ENCODE assay signal across 25 cellular contexts in the genomic region with DNA sequence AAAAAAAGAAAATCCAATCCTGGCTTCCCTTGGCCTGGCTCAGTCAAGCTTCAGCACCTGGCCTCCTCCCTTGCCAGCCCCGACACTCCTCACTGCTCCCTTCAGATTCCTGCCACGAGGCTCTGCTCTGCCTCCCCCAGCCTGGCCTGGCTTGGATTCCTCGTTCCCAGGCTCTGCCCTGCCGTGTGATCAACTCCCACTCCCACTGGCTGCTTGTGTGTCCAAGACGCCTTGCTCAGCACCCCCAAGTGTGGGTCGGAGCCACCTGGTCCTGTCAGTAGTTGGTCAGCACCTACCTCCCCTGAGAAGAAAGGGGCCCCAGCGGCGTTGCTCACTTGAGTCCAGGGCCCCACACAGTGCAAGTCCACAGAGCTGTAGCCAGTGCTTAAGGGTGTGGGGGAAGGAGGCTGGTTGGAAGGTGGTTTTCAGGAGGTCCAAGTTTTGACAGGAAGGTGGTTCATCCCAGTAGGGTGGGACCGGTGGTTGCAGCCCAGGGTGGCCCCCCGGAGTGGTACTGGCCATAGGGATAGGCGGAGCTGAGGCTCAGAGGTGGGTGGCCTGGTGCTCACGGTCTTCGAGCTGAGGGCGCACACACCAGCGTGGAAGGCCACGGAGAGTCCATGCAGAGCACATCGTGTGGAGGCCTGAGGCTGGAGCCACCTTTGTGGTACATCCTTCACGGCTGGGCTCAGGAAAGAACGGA. TPM values are rescaled to one million over a fixed set of nuclear protein-coding genes. Genes with fewer than 3 reads are reported as not detected.
DNase-seq lines count a peak whose midpoint lies in the region; ATAC-seq and TF ChIP-seq lines count a peak whose summit lies in the region.
"Had no signal": no experiment of that assay in that cellular context is flagged by ENCODE, and none has a peak within 500 bp of the region (broad histone marks: within the 10 kb centered on the region; RNA-seq: fewer than 3 reads in every experiment).

No MANE protein-coding gene starts in this region.

- ATAC-seq in WTC11, result no peak
- ATAC-seq in stimulated activated effector memory CD8-positive, alpha-beta T cell treated with anti-CD3 and anti-CD28 coated beads, Interleukin-12 subunit alpha, Interleukin-12 subunit beta, amount 100 ng/mL, for 72 hours, result no peak
- ATAC-seq: A549, Panc1 had no signal

- peak overlapping the region; percentile 86 for H3K27ac Mint-ChIP-seq in activated T-cell treated with anti-CD3 and anti-CD28 coated beads, Interleukin-2, amount 50 U/mL, for 24 hours
- H3K27ac Mint-ChIP-seq in WTC11, result peak overlapping the region; percentile 32; the same call in 1 of the 2 replicates
- H3K27ac Mint-ChIP-seq in stimulated activated effector memory CD8-positive, alpha-beta T cell treated with anti-CD3 and anti-CD28 coated beads, Interleukin-12 subunit alpha, Interleukin-12 subunit beta, amount 100 ng/mL, for 72 hours, result peak overlapping the region; percentile 88
- H3K27ac Mint-ChIP-seq: activated T-helper 1 cell treated with anti-CD3 and anti-CD28 coated beads, Interleukin-12 subunit alpha, Interleukin-12 subunit beta, Interleukin-2, Interleukin-4 antibody, amounts not matched to agents 30 ng/mL and 10 ng/mL and 1 ng/mL, durations not matched to agents 14 hours and 24 hours and 36 hours; T-helper 1 cell treated with Interleukin-12 subunit alpha and Interleukin-12 subunit beta and Interleukin-4 antibody, amounts not matched to agents 30 μg/mL and 1 μg/mL, for 36 hours had no signal

- TF ChIP-seq CTCF in WTC11 (IDR thresholded peaks at IDR 0.05) (no peak), esophagus muscularis mucosa (IDR thresholded peaks at IDR 0.05) (no peak)

- H3K9me3 Mint-ChIP-seq in activated T-cell treated with anti-CD3 and anti-CD28 coated beads, Interleukin-2, amount 50 U/mL, for 24 hours, result no peaks in the 10 kb centered on the region
- H3K9me3 Mint-ChIP-seq in WTC11, result no peaks in the 10 kb centered on the region
- no peaks in the 10 kb centered on the region for H3K9me3 Mint-ChIP-seq in stimulated activated effector memory CD8-positive, alpha-beta T cell treated with anti-CD3 and anti-CD28 coated beads, Interleukin-12 subunit alpha, Interleukin-12 subunit beta, amount 100 ng/mL, for 72 hours
- H3K9me3 Mint-ChIP-seq: activated T-helper 1 cell treated with anti-CD3 and anti-CD28 coated beads, Interleukin-12 subunit alpha, Interleukin-12 subunit beta, Interleukin-2, Interleukin-4 antibody, amounts not matched to agents 30 ng/mL and 10 ng/mL and 1 ng/mL, durations not matched to agents 14 hours and 24 hours and 36 hours; H9; T-helper 1 cell treated with Interleukin-12 subunit alpha and Interleukin-12 subunit beta and Interleukin-4 antibody, amounts not matched to agents 30 μg/mL and 1 μg/mL, for 36 hours had no signal

- no peaks in the 10 kb centered on the region for H3K27me3 ChIP-seq in esophagus muscularis mucosa
- H3K27me3 ChIP-seq: BE2C, SJSA1, uterus had no signal

- CTCF ChIA-PET in WTC11 (lab: Charles Lee), result no interaction called here

- POLR2A ChIA-PET in WTC11 (lab: Charles Lee), result no interaction called here

- TF ChIP-seq POLR2A in esophagus muscularis mucosa (IDR thresholded peaks at IDR 0.05; ENCODE audit: low read depth), result no peak

- H3K4me3 ChIP-seq in esophagus muscularis mucosa, result no peak overlapping the region
- H3K4me3 ChIP-seq: A549, SJSA1, uterus had no signal

- no peak for TF ChIP-seq EP300 in esophagus muscularis mucosa (IDR thresholded peaks at IDR 0.05)

- peak overlapping the region; percentile 7 to 76 (median 62) for H3K27ac ChIP-seq in esophagus muscularis mucosa (replicated peaks in 1 of 4)
- H3K27ac ChIP-seq: A549, parathyroid adenoma, SJSA1 had no signal

- no peak for DNase-seq in activated T-cell treated with anti-CD3 and anti-CD28 coated beads, Interleukin-2, amount 50 U/mL, for 24 hours
- DNase-seq in activated T-cell treated with anti-CD3 and anti-CD28 coated beads, Interleukin-2, amount 50 U/mL, for 1 hour, result no peak
- no peak for DNase-seq in WTC11 (ENCODE audit: low spot score)
- no peak for DNase-seq in esophagus muscularis mucosa (ENCODE audit: extremely low spot score)
- no peak for DNase-seq in stimulated activated effector memory CD8-positive, alpha-beta T cell treated with anti-CD3 and anti-CD28 coated beads, Interleukin-12 subunit alpha, Interleukin-12 subunit beta, amount 100 ng/mL, for 72 hours (ENCODE audit: low spot score in 2 of 2)
- DNase-seq in superior temporal gyrus (ENCODE audit: extremely low spot score), result no peak
- no peak for DNase-seq in GOT3 (lab: John Stamatoyannopoulos, UW)
- DNase-seq in NCI-H1092 treated with DMSO at 0.1 percent for 48 hours (lab: John Stamatoyannopoulos, UW), result no peak
- DNase-seq: amygdala; BE2C; erythroblast; H9; Kasumi-1; mesenchymal stem cell; NCI-H1105; NCI-H2107; NCI-H510A; NK-92 treated with Interleukin-12 subunit alpha and Interleukin-12 subunit beta, amount 100 ng/mL, for 24 hours; uterus had no signal

- H3K27me3 Mint-ChIP-seq in activated T-cell treated with anti-CD3 and anti-CD28 coated beads, Interleukin-2, amount 50 U/mL, for 24 hours, result no peaks in the 10 kb centered on the region
- H3K27me3 Mint-ChIP-seq in WTC11 (ENCODE audit: low read depth), result no peaks in the 10 kb centered on the region

- intact Hi-C loops in esophagus muscularis mucosa (cut with DNase I), result loop anchor here (10.0 kb wide), 1 partner anchor 397 kb away; a partner anchor contains a TSS

- H3K4me3 Mint-ChIP-seq in activated T-cell treated with anti-CD3 and anti-CD28 coated beads, Interleukin-2, amount 50 U/mL, for 24 hours, result no peak overlapping the region
- no peak overlapping the region for H3K4me3 Mint-ChIP-seq in WTC11
- no peak overlapping the region for H3K4me3 Mint-ChIP-seq in stimulated activated effector memory CD8-positive, alpha-beta T cell treated with anti-CD3 and anti-CD28 coated beads, Interleukin-12 subunit alpha, Interleukin-12 subunit beta, amount 100 ng/mL, for 72 hours
- H3K4me3 Mint-ChIP-seq: activated T-helper 1 cell treated with anti-CD3 and anti-CD28 coated beads, Interleukin-12 subunit alpha, Interleukin-12 subunit beta, Interleukin-2, Interleukin-4 antibody, amounts not matched to agents 30 ng/mL and 10 ng/mL and 1 ng/mL, durations not matched to agents 14 hours and 24 hours and 36 hours; H9; T-helper 1 cell treated with Interleukin-12 subunit alpha and Interleukin-12 subunit beta and Interleukin-4 antibody, amounts not matched to agents 30 μg/mL and 1 μg/mL, for 36 hours had no signal

- peaks cover 17% of the 10 kb centered on the region for H3K4me1 Mint-ChIP-seq in activated T-cell treated with anti-CD3 and anti-CD28 coated beads, Interleukin-2, amount 50 U/mL, for 24 hours (ENCODE audit: low read depth)
- 0 out of 2 replicates have a peak, but pooled peaks cover 2% of the 10 kb centered on the region for H3K4me1 Mint-ChIP-seq in WTC11
- H3K4me1 Mint-ChIP-seq in stimulated activated effector memory CD8-positive, alpha-beta T cell treated with anti-CD3 and anti-CD28 coated beads, Interleukin-12 subunit alpha, Interleukin-12 subunit beta, amount 100 ng/mL, for 72 hours, result peaks cover 57% of the 10 kb centered on the region

- peaks cover 65 to 79% (median 70%) of the 10 kb centered on the region in 4 donors for H3K4me1 ChIP-seq in esophagus muscularis mucosa
- H3K4me1 ChIP-seq: BE2C had no signal

- H3K9me3 ChIP-seq in esophagus muscularis mucosa, result no peaks in the 10 kb centered on the region
- H3K9me3 ChIP-seq: A549, BE2C, SJSA1, uterus had no signal

- 92% methylated on average over 18 of the region's 19 CpGs for WGBS in esophagus muscularis mucosa

- peaks cover 94% of the 10 kb centered on the region for H3K36me3 Mint-ChIP-seq in activated T-cell treated with anti-CD3 and anti-CD28 coated beads, Interleukin-2, amount 50 U/mL, for 24 hours (ENCODE audit: low read depth)
- peaks cover 52% of the 10 kb centered on the region for H3K36me3 Mint-ChIP-seq in WTC11
- peaks cover 79% of the 10 kb centered on the region for H3K36me3 Mint-ChIP-seq in stimulated activated effector memory CD8-positive, alpha-beta T cell treated with anti-CD3 and anti-CD28 coated beads, Interleukin-12 subunit alpha, Interleukin-12 subunit beta, amount 100 ng/mL, for 72 hours

- peaks cover 47 to 98% (median 87%) of the 10 kb centered on the region in 4 donors for H3K36me3 ChIP-seq in esophagus muscularis mucosa
- H3K36me3 ChIP-seq: uterus had no signal

TF ChIP-seq in WTC11, 78 proteins besides CTCF, POLR2A, EP300 and RAD21 (continues in another document):
- TF ChIP-seq, protein P1, sequence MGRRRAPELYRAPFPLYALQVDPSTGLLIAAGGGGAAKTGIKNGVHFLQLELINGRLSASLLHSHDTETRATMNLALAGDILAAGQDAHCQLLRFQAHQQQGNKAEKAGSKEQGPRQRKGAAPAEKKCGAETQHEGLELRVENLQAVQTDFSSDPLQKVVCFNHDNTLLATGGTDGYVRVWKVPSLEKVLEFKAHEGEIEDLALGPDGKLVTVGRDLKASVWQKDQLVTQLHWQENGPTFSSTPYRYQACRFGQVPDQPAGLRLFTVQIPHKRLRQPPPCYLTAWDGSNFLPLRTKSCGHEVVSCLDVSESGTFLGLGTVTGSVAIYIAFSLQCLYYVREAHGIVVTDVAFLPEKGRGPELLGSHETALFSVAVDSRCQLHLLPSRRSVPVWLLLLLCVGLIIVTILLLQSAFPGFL (CRISPR knock-in tag; IDR thresholded peaks at IDR 0.05; ENCODE audit: borderline replicate concordance), result no peak

RNA-seq across cellular contexts. Expression of a gene that starts 46.4 kb away (rescaled TPM):
- total RNA-seq in WTC11 (2021), result 39.4 to 46.2 TPM (median 40.8 TPM) in 3 replicates
- total RNA-seq in esophagus muscularis mucosa, result 10 to 100 TPM; 55.5 to 95.5 (median 77.1) TPM

Comparison
In these comparisons a context has a peak if more than half of its experiments do, and no peak if none do; other contexts are left out.
1. H3K27ac Mint-ChIP-seq: peak in every context shown above with its lines; median percentile 88 in stimulated activated effector memory CD8-positive, alpha-beta T cell treated with anti-CD3 and anti-CD28 coated beads, Interleukin-12 subunit alpha, Interleukin-12 subunit beta, amount 100 ng/mL, for 72 hours; 86 in activated T-cell treated with anti-CD3 and anti-CD28 coated beads, Interleukin-2, amount 50 U/mL, for 24 hours; 32 in WTC11.